8 cellular contexts compared by ENCODE assay signal in the genomic region with DNA sequence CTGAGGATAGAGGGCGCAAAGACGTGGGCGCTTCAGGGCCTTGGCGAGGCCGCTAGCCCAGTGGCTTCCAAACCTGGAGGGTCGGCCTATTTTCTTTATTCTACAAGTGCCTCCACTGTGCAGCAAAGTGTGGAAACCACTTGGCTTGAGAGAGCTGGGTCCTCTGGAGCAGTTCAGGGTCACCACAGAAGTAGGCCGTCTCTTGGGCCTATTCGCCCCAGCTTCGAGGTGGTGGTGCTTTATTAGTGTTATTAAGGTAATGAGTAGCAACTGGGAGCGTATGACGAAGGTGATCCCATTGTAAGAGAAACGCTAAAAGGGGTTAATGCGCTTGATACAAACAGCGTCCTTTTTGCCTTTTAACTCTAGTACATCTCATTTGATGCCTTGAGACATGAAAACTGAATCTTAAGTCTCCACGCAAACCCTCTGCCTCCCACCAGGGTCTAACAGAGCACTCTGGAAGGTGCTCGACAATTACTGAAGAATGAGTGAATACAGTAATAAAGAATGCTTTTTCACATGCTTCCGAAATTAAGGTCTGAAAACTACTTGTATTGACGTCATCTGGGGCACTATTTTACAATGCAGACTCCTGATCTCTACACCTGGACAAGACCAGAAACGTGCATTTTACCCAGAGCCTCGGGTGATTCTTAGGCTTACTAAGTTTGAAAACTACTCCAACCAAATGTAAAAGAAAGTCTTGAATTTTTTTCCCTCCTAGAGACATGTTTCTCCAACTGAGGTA. TPM values are rescaled to one million over a fixed set of nuclear protein-coding genes. Genes with fewer than 3 reads are reported as not detected.
DNase-seq lines count a peak whose midpoint lies in the region; ATAC-seq and TF ChIP-seq lines count a peak whose summit lies in the region.

No MANE protein-coding gene starts in this region.

- no peaks in the 10 kb centered on the region for H3K27me3 ChIP-seq in AG04450 (ENCODE audit: control insufficient read depth, insufficient read depth, low read length)

- H3K27ac ChIP-seq in AG04450 (ENCODE audit: low read depth, low read length), result no peak overlapping the region

- peak overlapping the region; percentile 74 to 81 for H3K4me3 Mint-ChIP-seq in effector memory CD8-positive, alpha-beta T cell
- H3K4me3 Mint-ChIP-seq in natural killer cell treated with Interleukin-12 subunit alpha and Interleukin-12 subunit beta and Interleukin-15 and Interleukin-18, amount 100 ng/mL, for 72 hours, result peak overlapping the region; percentile 72

- CTCF ChIA-PET in AG04450 (lab: Charles Lee), result interaction anchor here (0.6 kb wide), 1 partner anchor 194 kb away, joined by 3 read pairs; no protein-coding TSS in a partner anchor

- ATAC-seq in GM19455 (IDR thresholded peaks at IDR 0.05; ENCODE audit: unreplicated experiment) (peak; percentile 2), GM21737 (IDR thresholded peaks at IDR 0.05; ENCODE audit: unreplicated experiment) (no peak)
- no peak for ATAC-seq in effector memory CD8-positive, alpha-beta T cell (replicated peaks)
- no peak for ATAC-seq in natural killer cell treated with Interleukin-12 subunit alpha and Interleukin-12 subunit beta and Interleukin-15 and Interleukin-18, amount 100 ng/mL, for 72 hours

- no peaks in the 10 kb centered on the region for H3K9me3 ChIP-seq in AG04450 (ENCODE audit: control insufficient read depth, insufficient read depth, low read length)

- peak overlapping the region; percentile 80 to 90 for H3K27ac Mint-ChIP-seq in effector memory CD8-positive, alpha-beta T cell
- H3K27ac Mint-ChIP-seq in natural killer cell treated with Interleukin-12 subunit alpha and Interleukin-12 subunit beta and Interleukin-15 and Interleukin-18, amount 100 ng/mL, for 72 hours, result peak overlapping the region; percentile 56 to 73

- H3K4me1 Mint-ChIP-seq in effector memory CD8-positive, alpha-beta T cell (ENCODE audit: low read depth in 2 of 2), result peaks cover 8 to 44% of the 10 kb centered on the region in 2 donors
- peaks cover 53 to 56% of the 10 kb centered on the region in 2 donors for H3K4me1 Mint-ChIP-seq in natural killer cell treated with Interleukin-12 subunit alpha and Interleukin-12 subunit beta and Interleukin-15 and Interleukin-18, amount 100 ng/mL, for 72 hours (ENCODE audit: low read depth in 2 of 2)

- POLR2A ChIA-PET in AG04450 (lab: Yijun Ruan, JAX), result interaction anchor here (2.4 kb wide), 1 partner anchor 9 kb away, joined by 11 read pairs; no protein-coding TSS in a partner anchor

- TF ChIP-seq CTCF in AG04450 (IDR thresholded peaks at IDR 0.05; ENCODE audit: low read depth, low read length), result no peak

- H3K36me3 Mint-ChIP-seq in effector memory CD8-positive, alpha-beta T cell (ENCODE audit: insufficient read depth), result no peaks in the 10 kb centered on the region
- H3K36me3 Mint-ChIP-seq in natural killer cell treated with Interleukin-12 subunit alpha and Interleukin-12 subunit beta and Interleukin-15 and Interleukin-18, amount 100 ng/mL, for 72 hours, result no peaks in the 10 kb centered on the region

- DNase-seq in AG04450 (ENCODE audit: low read depth, low spot score) (no peak), NCI-H2196 (lab: John Stamatoyannopoulos, UW; ENCODE audit: unreplicated experiment) (peak; percentile 46), DMS114 treated with DMSO at 0.1 percent for 48 hours (lab: John Stamatoyannopoulos, UW; ENCODE audit: unreplicated experiment) (no peak)
- DNase-seq in effector memory CD8-positive, alpha-beta T cell, result peak in 1 of 3 experiments; percentile 1
- no peak for DNase-seq in natural killer cell treated with Interleukin-12 subunit alpha and Interleukin-12 subunit beta and Interleukin-15 and Interleukin-18, amount 100 ng/mL, for 72 hours (ENCODE audit: low spot score)
- no peak for DNase-seq in stimulated activated CD4-positive, alpha-beta T cell treated with anti-CD3 and anti-CD28 coated beads, Interleukin-12 subunit alpha, Interleukin-12 subunit beta, amount 100 ng/mL, for 4 hours

- peak overlapping the region; percentile 66 for H3K4me3 ChIP-seq in AG04450 (ENCODE audit: low read depth, low read length)

- H3K9me3 Mint-ChIP-seq in effector memory CD8-positive, alpha-beta T cell, result no peaks in the 10 kb centered on the region
- H3K9me3 Mint-ChIP-seq in natural killer cell treated with Interleukin-12 subunit alpha and Interleukin-12 subunit beta and Interleukin-15 and Interleukin-18, amount 100 ng/mL, for 72 hours, result no peaks in the 10 kb centered on the region

- H3K27me3 Mint-ChIP-seq in effector memory CD8-positive, alpha-beta T cell, result no peaks in the 10 kb centered on the region
- no peaks in the 10 kb centered on the region for H3K27me3 Mint-ChIP-seq in natural killer cell treated with Interleukin-12 subunit alpha and Interleukin-12 subunit beta and Interleukin-15 and Interleukin-18, amount 100 ng/mL, for 72 hours

RNA-seq across cellular contexts. Expression of a gene that starts 0.6 kb away (rescaled TPM):
- 7.5 and 8.9 TPM in 2 replicates for polyA plus RNA-seq in AG04450 (2011; rRNA removed)
- polyA minus RNA-seq in AG04450 (2011; rRNA and poly(A)+ RNA removed), result 5.6 and 6.9 TPM in 2 replicates
- 10 to 100 TPM; 15.9 to 18.0 TPM for total RNA-seq in natural killer cell treated with Interleukin-12 subunit alpha and Interleukin-12 subunit beta and Interleukin-15 and Interleukin-18, amount 100 ng/mL, for 72 hours
